Comparison of ENCODE assay signal across 9 cellular contexts in genomic region chr7:140060243-140060630, GRCh38. TPM values are rescaled to one million over a fixed set of nuclear protein-coding genes. Genes with fewer than 3 reads are reported as not detected.
DNase-seq lines count a peak whose midpoint lies in the region; ATAC-seq and TF ChIP-seq lines count a peak whose summit lies in the region.
"Had no signal": no experiment of that assay in that cellular context is flagged by ENCODE, and none has a peak within 500 bp of the region (broad histone marks: within the 10 kb centered on the region; RNA-seq: fewer than 3 reads in every experiment).

No MANE protein-coding gene starts in this region.

- in situ Hi-C loops in GM13976 (cut with MboI; ENCODE audit: low sequenced_read_pairs, unreplicated experiment) = no loop called here

- H3K9me3 Mint-ChIP-seq in activated naive CD4-positive, alpha-beta T cell treated with anti-CD3 and anti-CD28 coated beads, Interleukin-2, amount 10 ng/mL, durations not matched to agents 7 days and 5 days = no peaks in the 10 kb centered on the region
- no peaks in the 10 kb centered on the region for H3K9me3 Mint-ChIP-seq in activated CD8-positive, alpha-beta T cell treated with anti-CD3 and anti-CD28 coated beads for 36 hours

- no peak for ATAC-seq in activated CD8-positive, alpha-beta T cell treated with anti-CD3 and anti-CD28 coated beads for 36 hours
- ATAC-seq in right lobe of liver (no peak), HG02798 (IDR thresholded peaks at IDR 0.05; ENCODE audit: poor library complexity, unreplicated experiment) (no peak)

- peaks cover 60% of the 10 kb centered on the region for H3K4me1 Mint-ChIP-seq in activated naive CD4-positive, alpha-beta T cell treated with anti-CD3 and anti-CD28 coated beads, Interleukin-2, amount 10 ng/mL, durations not matched to agents 7 days and 5 days
- H3K4me1 Mint-ChIP-seq in activated CD8-positive, alpha-beta T cell treated with anti-CD3 and anti-CD28 coated beads for 36 hours (ENCODE audit: low read depth) = peaks cover 43% of the 10 kb centered on the region

- no peak overlapping the region for H3K4me3 Mint-ChIP-seq in activated naive CD4-positive, alpha-beta T cell treated with anti-CD3 and anti-CD28 coated beads, Interleukin-2, amount 10 ng/mL, durations not matched to agents 7 days and 5 days
- peak overlapping the region; percentile 5 for H3K4me3 Mint-ChIP-seq in activated CD8-positive, alpha-beta T cell treated with anti-CD3 and anti-CD28 coated beads for 36 hours

- no peaks in the 10 kb centered on the region for H3K27me3 Mint-ChIP-seq in activated naive CD4-positive, alpha-beta T cell treated with anti-CD3 and anti-CD28 coated beads, Interleukin-2, amount 10 ng/mL, durations not matched to agents 7 days and 5 days
- no peaks in the 10 kb centered on the region for H3K27me3 Mint-ChIP-seq in activated CD8-positive, alpha-beta T cell treated with anti-CD3 and anti-CD28 coated beads for 36 hours

- TF ChIP-seq POLR2A in right lobe of liver (IDR thresholded peaks at IDR 0.05) = no peak
- no peak for TF ChIP-seq POLR2A in tibial nerve (IDR thresholded peaks at IDR 0.05)

- POLR2A ChIA-PET in activated CD8-positive, alpha-beta T cell treated with anti-CD3 and anti-CD28 coated beads for 36 hours (lab: Charles Lee) = interaction anchor here (1.3 kb wide), 1 partner anchor 396 kb away, joined by 3 read pairs; no protein-coding TSS in a partner anchor

- peak overlapping the region in 2 of 3 donors; percentile 26 to 46 for H3K27ac ChIP-seq in right lobe of liver
- peak overlapping the region in 3 of 4 donors; percentile 50 to 96 (median 89) for H3K27ac ChIP-seq in tibial nerve

- CTCF ChIA-PET in activated naive CD4-positive, alpha-beta T cell treated with anti-CD3 and anti-CD28 coated beads, Interleukin-2, amount 10 ng/mL, durations not matched to agents 7 days and 5 days (lab: Charles Lee) = interaction anchor here (0.6 to 1.2 kb wide), 2 partner anchors 20 to 266 kb away, joined by 3 to 4 read pairs; no protein-coding TSS in a partner anchor
- CTCF ChIA-PET in activated CD8-positive, alpha-beta T cell treated with anti-CD3 and anti-CD28 coated beads for 36 hours (lab: Charles Lee) = interaction anchor here (0.7 kb wide), 1 partner anchor 415 kb away, joined by 3 read pairs; no protein-coding TSS in a partner anchor

- H3K36me3 ChIP-seq in right lobe of liver = peaks cover 0 to 11% (median 1%) of the 10 kb centered on the region in 4 donors
- H3K36me3 ChIP-seq in tibial nerve = peaks cover 0 to 6% (median 0%) of the 10 kb centered on the region in 3 donors
- H3K36me3 ChIP-seq: BE2C had no signal

- intact Hi-C loops in activated CD8-positive, alpha-beta T cell treated with anti-CD3 and anti-CD28 coated beads for 36 hours (cut with micrococcal nuclease) = loop anchor here (5.0 kb wide), 1 partner anchor 117 kb away; the partner anchor contains the start of gene KDM7A
- intact Hi-C loops in right lobe of liver (cut with DNase I) = loop anchor here in 1 of 2 donors (10.0 kb wide), 1 partner anchor 115 kb away; the partner anchor contains the start of gene KDM7A

- no peak for DNase-seq in activated naive CD4-positive, alpha-beta T cell treated with anti-CD3 and anti-CD28 coated beads, Interleukin-2, amount 10 ng/mL, durations not matched to agents 7 days and 5 days
- no peak for DNase-seq in activated naive CD4-positive, alpha-beta T cell treated with anti-CD3 and anti-CD28 coated beads, Interleukin-2, amount 50 U/mL, for 16 hours
- no peak for DNase-seq in activated CD8-positive, alpha-beta T cell treated with anti-CD3 and anti-CD28 coated beads for 36 hours
- DNase-seq in right lobe of liver (no peak), tibial nerve (ENCODE audit: low spot score in 2 of 2) (no peak), Kasumi-1 (lab: John Stamatoyannopoulos, UW) (no peak), GM13976 (ENCODE audit: low spot score) (no peak)

- H3K27me3 ChIP-seq in right lobe of liver (no peaks in the 10 kb centered on the region), tibial nerve (no peaks in the 10 kb centered on the region)
- H3K27me3 ChIP-seq: BE2C had no signal

- WGBS in right lobe of liver (ENCODE audit: insufficient coverage, low coverage, low lambda C conversion rate, missing lambda C conversion rate) = 82% methylated on average over 2 of the region's 3 CpGs
- WGBS in tibial nerve, 2 donors = 78 to 93% methylated on average over 3 of the region's 3 CpGs

- H3K36me3 Mint-ChIP-seq in activated naive CD4-positive, alpha-beta T cell treated with anti-CD3 and anti-CD28 coated beads, Interleukin-2, amount 10 ng/mL, durations not matched to agents 7 days and 5 days = peaks cover 43% of the 10 kb centered on the region
- H3K36me3 Mint-ChIP-seq in activated CD8-positive, alpha-beta T cell treated with anti-CD3 and anti-CD28 coated beads for 36 hours (ENCODE audit: low read depth) = peaks cover 22% of the 10 kb centered on the region

- H3K27ac Mint-ChIP-seq in activated naive CD4-positive, alpha-beta T cell treated with anti-CD3 and anti-CD28 coated beads, Interleukin-2, amount 10 ng/mL, durations not matched to agents 7 days and 5 days = peak overlapping the region; percentile 50
- H3K27ac Mint-ChIP-seq in activated CD8-positive, alpha-beta T cell treated with anti-CD3 and anti-CD28 coated beads for 36 hours = peak overlapping the region; percentile 60

- no peak for TF ChIP-seq EP300 in tibial nerve (IDR thresholded peaks at IDR 0.05)

- no peak overlapping the region for H3K4me3 ChIP-seq in right lobe of liver
- no peak overlapping the region for H3K4me3 ChIP-seq in tibial nerve

- no peak for TF ChIP-seq CTCF in activated CD8-positive, alpha-beta T cell treated with anti-CD3 and anti-CD28 coated beads for 36 hours (IDR thresholded peaks at IDR 0.05)
- no peak for TF ChIP-seq CTCF in right lobe of liver (IDR thresholded peaks at IDR 0.05)
- TF ChIP-seq CTCF in tibial nerve (IDR thresholded peaks at IDR 0.05) = no peak
- TF ChIP-seq CTCF in GM13976 (IDR thresholded peaks at IDR 0.05; ENCODE audit: borderline replicate concordance, control extremely low read depth, extremely low read depth, insufficient read depth, missing control alignments) = no peak

- H3K4me1 ChIP-seq in right lobe of liver (peaks cover 0 to 30% (median 13%) of the 10 kb centered on the region in 4 donors), tibial nerve (peaks cover 0 to 42% (median 25%) of the 10 kb centered on the region in 4 donors)

- H3K9me3 ChIP-seq in right lobe of liver = no peaks in the 10 kb centered on the region
- no peaks in the 10 kb centered on the region for H3K9me3 ChIP-seq in tibial nerve
- H3K9me3 ChIP-seq: BE2C had no signal

RNA-seq across cellular contexts. Expression of gene PARP12, which starts 2.5 kb away (rescaled TPM):
- 10 to 100 TPM; 29.5 to 29.9 TPM for total RNA-seq in activated CD8-positive, alpha-beta T cell treated with anti-CD3 and anti-CD28 coated beads for 36 hours
- total RNA-seq in right lobe of liver (10 to 100 TPM; 15.7 to 33.1 (median 23.3) TPM), tibial nerve (10 to 100 TPM; 40.0 to 54.2 (median 44.2) TPM)
